In genomic region chr2:107712857-107713256, GRCh38 we compare ENCODE assay signal across 8 cellular contexts.
DNase-seq lines count a peak whose midpoint lies in the region; ATAC-seq and TF ChIP-seq lines count a peak whose summit lies in the region.

No MANE protein-coding gene starts in this region.

- H3K9ac ChIP-seq in stomach smooth muscle (ENCODE audit: low read length in 2 of 2): no peak overlapping the region

- H3K4me3 ChIP-seq in stomach smooth muscle (ENCODE audit: low read length in 2 of 2) (peak overlapping the region; percentile 7 to 44), vagina (no peak overlapping the region)

- H3K27me3 Mint-ChIP-seq in activated T-cell treated with anti-CD3 and anti-CD28 coated beads, Interleukin-2, amount 50 U/mL, for 72 hours (ENCODE audit: low read depth): no peaks in the 10 kb centered on the region
- no peaks in the 10 kb centered on the region for H3K27me3 Mint-ChIP-seq in central memory CD8-positive, alpha-beta T cell

- H3K9me3 Mint-ChIP-seq in activated T-cell treated with anti-CD3 and anti-CD28 coated beads, Interleukin-2, amount 50 U/mL, for 72 hours: peaks cover 0 to 3% of the 10 kb centered on the region in 2 donors
- H3K9me3 Mint-ChIP-seq in central memory CD8-positive, alpha-beta T cell: no peaks in the 10 kb centered on the region

- peak in 1 of 2 donors; percentile 17 for ATAC-seq in activated T-cell treated with anti-CD3 and anti-CD28 coated beads, Interleukin-2, amount 50 U/mL, for 72 hours (replicated peaks in 1 of 2)
- peak; percentile 80 for ATAC-seq in HG03442 (IDR thresholded peaks at IDR 0.05; ENCODE audit: unreplicated experiment)
- ATAC-seq in central memory CD8-positive, alpha-beta T cell (replicated peaks; ENCODE audit: extremely low read depth, poor library complexity, severe bottlenecking): peak; percentile 46

- no peak overlapping the region for H3K27ac ChIP-seq in stomach smooth muscle (ENCODE audit: low read length)
- H3K27ac ChIP-seq in vagina: no peak overlapping the region

- no peaks in the 10 kb centered on the region for H3K36me3 Mint-ChIP-seq in activated T-cell treated with anti-CD3 and anti-CD28 coated beads, Interleukin-2, amount 50 U/mL, for 72 hours (ENCODE audit: insufficient read depth in 2 of 2)
- H3K36me3 Mint-ChIP-seq in central memory CD8-positive, alpha-beta T cell (ENCODE audit: insufficient read depth): peaks cover 1% of the 10 kb centered on the region

- no peak for TF ChIP-seq POLR2A in vagina (IDR thresholded peaks at IDR 0.05)

- TF ChIP-seq CTCF in GM10248 (IDR thresholded peaks at IDR 0.05; ENCODE audit: control extremely low read depth, extremely low read depth, low read depth, missing control alignments): no peak
- no peak for TF ChIP-seq CTCF in vagina (IDR thresholded peaks at IDR 0.05)

- H3K27me3 ChIP-seq in stomach smooth muscle (ENCODE audit: control insufficient read depth in 1 of 2, insufficient read depth in 2 of 2, low read length in 2 of 2): no peaks in the 10 kb centered on the region
- no peaks in the 10 kb centered on the region for H3K27me3 ChIP-seq in vagina

- H3K27ac Mint-ChIP-seq in activated T-cell treated with anti-CD3 and anti-CD28 coated beads, Interleukin-2, amount 50 U/mL, for 72 hours: peak overlapping the region; percentile 12
- H3K27ac Mint-ChIP-seq in central memory CD8-positive, alpha-beta T cell (ENCODE audit: low read depth): peak overlapping the region; percentile 50

- H3K4me3 Mint-ChIP-seq in activated T-cell treated with anti-CD3 and anti-CD28 coated beads, Interleukin-2, amount 50 U/mL, for 72 hours: peak overlapping the region; percentile 56 to 58
- peak overlapping the region; percentile 73 for H3K4me3 Mint-ChIP-seq in central memory CD8-positive, alpha-beta T cell

- POLR2A ChIA-PET in GM10248 (lab: Yijun Ruan, JAX): no interaction called here

- CTCF ChIA-PET in GM10248 (lab: Yijun Ruan, JAX): no interaction called here

- intact Hi-C loops in vagina (cut with DNase I): no loop called here

- no peaks in the 10 kb centered on the region for H3K36me3 ChIP-seq in stomach smooth muscle (ENCODE audit: control insufficient read depth in 2 of 2, insufficient read depth in 2 of 2, low read length in 2 of 2)
- H3K36me3 ChIP-seq in vagina: no peaks in the 10 kb centered on the region

- H3K4me1 ChIP-seq in stomach smooth muscle (ENCODE audit: control insufficient read depth, insufficient read depth, low read length): no peaks in the 10 kb centered on the region
- no peaks in the 10 kb centered on the region for H3K4me1 ChIP-seq in vagina

- H3K9me3 ChIP-seq in stomach smooth muscle (ENCODE audit: control insufficient read depth in 2 of 2, low read length in 2 of 2) (no peaks in the 10 kb centered on the region), vagina (no peaks in the 10 kb centered on the region)

- DNase-seq in activated T-cell treated with anti-CD3 and anti-CD28 coated beads, Interleukin-2, amount 50 U/mL, for 72 hours: no peak
- no peak for DNase-seq in activated T-cell treated with anti-CD3 and anti-CD28 coated beads, Interleukin-2, amount 50 U/mL, for 48 hours
- no peak for DNase-seq in central memory CD8-positive, alpha-beta T cell (ENCODE audit: low spot score in 2 of 2)
- no peak for DNase-seq in epidermal melanocyte (ENCODE audit: insufficient read length, low spot score)
- no peak for DNase-seq in GM10248 (ENCODE audit: extremely low spot score)
- no peak for DNase-seq in vagina (ENCODE audit: extremely low spot score in 2 of 2)

- H3K4me1 Mint-ChIP-seq in activated T-cell treated with anti-CD3 and anti-CD28 coated beads, Interleukin-2, amount 50 U/mL, for 72 hours (ENCODE audit: low read depth): peaks cover 6% of the 10 kb centered on the region
- peaks cover 6% of the 10 kb centered on the region for H3K4me1 Mint-ChIP-seq in central memory CD8-positive, alpha-beta T cell

Comparison
In these comparisons a context has a peak if more than half of its experiments do, and no peak if none do; other contexts are left out.
1. H3K4me3 ChIP-seq: peak in stomach smooth muscle (2 of 2); none in vagina (0 of 2).